Comparison of ENCODE assay signal across 17 cellular contexts in genomic region chr11:69711824-69712801, GRCh38. TPM values are rescaled to one million over a fixed set of nuclear protein-coding genes. Genes with fewer than 3 reads are reported as not detected.
A peak's percentile ranks its signal among the peaks of the same experiment; 100 is the strongest.
DNase-seq lines count a peak whose midpoint lies in the region; ATAC-seq and TF ChIP-seq lines count a peak whose summit lies in the region.
"Had no signal": no experiment of that assay in that cellular context is flagged by ENCODE, and none has a peak within 500 bp of the region (broad histone marks: within the 10 kb centered on the region; RNA-seq: fewer than 3 reads in every experiment).

No MANE protein-coding gene starts in this region.

- ATAC-seq in stimulated activated memory B cell treated with anti-CD40 and anti-IgM and Interleukin-4, amounts not matched to agents 10 μg/mL and 1 μg/mL and 100 μg/mL, for 72 hours, result no peak
- ATAC-seq: foreskin keratinocyte, SK-N-SH treated with all-trans-retinoic acid at 6 μM for 48 hours had no signal

- no peaks in the 10 kb centered on the region for H3K4me1 ChIP-seq in smooth muscle cell (ENCODE audit: low read depth)
- H3K4me1 ChIP-seq: left ventricle myocardium inferior, testis had no signal

- H3K4me2 ChIP-seq in smooth muscle cell, result no peak overlapping the region

- no peaks in the 10 kb centered on the region for H3K36me3 ChIP-seq in smooth muscle cell (ENCODE audit: low read depth)
- H3K36me3 ChIP-seq: left ventricle myocardium inferior, ovary had no signal

- no peak for TF ChIP-seq CTCF in smooth muscle cell (IDR thresholded peaks at IDR 0.05; ENCODE audit: borderline replicate concordance, insufficient read depth, poor library complexity, severe bottlenecking)

- peak overlapping the region; percentile 41 for H3K4me3 Mint-ChIP-seq in activated naive CD4-positive, alpha-beta T cell treated with anti-CD3 and anti-CD28 coated beads for 36 hours
- peak overlapping the region; percentile 80 for H3K4me3 Mint-ChIP-seq in activated naive CD4-positive, alpha-beta T cell treated with anti-CD3 and anti-CD28 coated beads, Interleukin-2, amount 50 U/mL, for 24 hours
- peak overlapping the region; percentile 30 for H3K4me3 Mint-ChIP-seq in stimulated activated memory B cell treated with anti-CD40 and anti-IgM and Interleukin-4, amounts not matched to agents 10 μg/mL and 1 μg/mL and 100 μg/mL, for 72 hours
- H3K4me3 Mint-ChIP-seq: activated T-helper 1 cell treated with anti-CD3 and anti-CD28 coated beads, Interleukin-12 subunit alpha, Interleukin-12 subunit beta, Interleukin-2, Interleukin-4 antibody, amounts not matched to agents 30 ng/mL and 10 ng/mL and 1 ng/mL, durations not matched to agents 14 hours and 24 hours and 36 hours had no signal

- peak; percentile 72 for DNase-seq in activated naive CD4-positive, alpha-beta T cell treated with anti-CD3 and anti-CD28 coated beads for 36 hours
- DNase-seq in activated naive CD4-positive, alpha-beta T cell treated with Interleukin-2 at 50 U/mL for 16 hours, result no peak
- DNase-seq in NCI-H69 (lab: John Stamatoyannopoulos, UW), result peak; percentile 57
- no peak for DNase-seq in NCI-H345 treated with DMSO at 0.1 percent for 48 hours (lab: John Stamatoyannopoulos, UW; ENCODE audit: unreplicated experiment)
- no peak for DNase-seq in smooth muscle cell (lab: John Stamatoyannopoulos, UW; ENCODE audit: unreplicated experiment)
- DNase-seq in caudate nucleus (lab: John Stamatoyannopoulos, UW), result no peak
- DNase-seq: foreskin keratinocyte, left ventricle myocardium inferior, NCI-H510A treated with DMSO at 0.1 percent for 48 hours, ovary, testis had no signal

- H3K27me3 Mint-ChIP-seq in activated naive CD4-positive, alpha-beta T cell treated with anti-CD3 and anti-CD28 coated beads for 36 hours (ENCODE audit: low read depth), result peaks cover 6% of the 10 kb centered on the region
- H3K27me3 Mint-ChIP-seq in activated naive CD4-positive, alpha-beta T cell treated with anti-CD3 and anti-CD28 coated beads, Interleukin-2, amount 50 U/mL, for 24 hours, result peaks cover 6% of the 10 kb centered on the region
- H3K27me3 Mint-ChIP-seq in stimulated activated memory B cell treated with anti-CD40 and anti-IgM and Interleukin-4, amounts not matched to agents 10 μg/mL and 1 μg/mL and 100 μg/mL, for 72 hours, result peaks cover 67% of the 10 kb centered on the region

- H3K79me2 ChIP-seq in smooth muscle cell (ENCODE audit: low read depth), result no peaks in the 10 kb centered on the region

- H3K27me3 ChIP-seq in smooth muscle cell (ENCODE audit: low read depth), result peaks cover 3% of the 10 kb centered on the region
- H3K27me3 ChIP-seq: ovary, testis had no signal

- no peak overlapping the region for H3K4me3 ChIP-seq in smooth muscle cell
- H3K4me3 ChIP-seq: left ventricle myocardium inferior, ovary, testis had no signal

- no peak overlapping the region for H3K27ac Mint-ChIP-seq in activated naive CD4-positive, alpha-beta T cell treated with anti-CD3 and anti-CD28 coated beads for 36 hours
- H3K27ac Mint-ChIP-seq in activated naive CD4-positive, alpha-beta T cell treated with anti-CD3 and anti-CD28 coated beads, Interleukin-2, amount 50 U/mL, for 24 hours, result peak overlapping the region; percentile 68
- H3K27ac Mint-ChIP-seq in stimulated activated memory B cell treated with anti-CD40 and anti-IgM and Interleukin-4, amounts not matched to agents 10 μg/mL and 1 μg/mL and 100 μg/mL, for 72 hours, result no peak overlapping the region
- H3K27ac Mint-ChIP-seq: activated T-helper 1 cell treated with anti-CD3 and anti-CD28 coated beads, Interleukin-12 subunit alpha, Interleukin-12 subunit beta, Interleukin-2, Interleukin-4 antibody, amounts not matched to agents 30 ng/mL and 10 ng/mL and 1 ng/mL, durations not matched to agents 14 hours and 24 hours and 36 hours had no signal

- CTCF ChIA-PET in activated naive CD4-positive, alpha-beta T cell treated with anti-CD3 and anti-CD28 coated beads for 36 hours (lab: Charles Lee), result interaction anchor here (0.5 to 0.7 kb wide), 3 partner anchors 21 to 1832 kb away, joined by 3 to 4 read pairs (median 3); no protein-coding TSS in a partner anchor

- intact Hi-C loops in activated naive CD4-positive, alpha-beta T cell treated with anti-CD3 and anti-CD28 coated beads for 36 hours (cut with micrococcal nuclease), result no loop called here

- H3K4me1 Mint-ChIP-seq in activated naive CD4-positive, alpha-beta T cell treated with anti-CD3 and anti-CD28 coated beads for 36 hours (ENCODE audit: low read depth), result peaks cover 11% of the 10 kb centered on the region
- H3K4me1 Mint-ChIP-seq in activated naive CD4-positive, alpha-beta T cell treated with anti-CD3 and anti-CD28 coated beads, Interleukin-2, amount 50 U/mL, for 24 hours, result peaks cover 10% of the 10 kb centered on the region
- H3K4me1 Mint-ChIP-seq in stimulated activated memory B cell treated with anti-CD40 and anti-IgM and Interleukin-4, amounts not matched to agents 10 μg/mL and 1 μg/mL and 100 μg/mL, for 72 hours, result peaks cover 12% of the 10 kb centered on the region

- no peak overlapping the region for H3K9ac ChIP-seq in smooth muscle cell (ENCODE audit: low read depth)

- H4K20me1 ChIP-seq in smooth muscle cell (ENCODE audit: low read depth), result no peaks in the 10 kb centered on the region

- H3F3A ChIP-seq in smooth muscle cell (ENCODE audit: low read depth), result no peaks in the 10 kb centered on the region

- no peak overlapping the region for H2AFZ ChIP-seq in smooth muscle cell (ENCODE audit: low read depth)

- 83% methylated on average over 27 of the region's 28 CpGs for WGBS in smooth muscle cell (ENCODE audit: low lambda C conversion rate)

- peaks cover 1% of the 10 kb centered on the region for H3K36me3 Mint-ChIP-seq in activated naive CD4-positive, alpha-beta T cell treated with anti-CD3 and anti-CD28 coated beads for 36 hours (ENCODE audit: low read depth)
- no peaks in the 10 kb centered on the region for H3K36me3 Mint-ChIP-seq in activated naive CD4-positive, alpha-beta T cell treated with anti-CD3 and anti-CD28 coated beads, Interleukin-2, amount 50 U/mL, for 24 hours
- H3K36me3 Mint-ChIP-seq in stimulated activated memory B cell treated with anti-CD40 and anti-IgM and Interleukin-4, amounts not matched to agents 10 μg/mL and 1 μg/mL and 100 μg/mL, for 72 hours, result no peaks in the 10 kb centered on the region

- H3K9me3 Mint-ChIP-seq in activated naive CD4-positive, alpha-beta T cell treated with anti-CD3 and anti-CD28 coated beads for 36 hours, result peaks cover 2% of the 10 kb centered on the region
- H3K9me3 Mint-ChIP-seq in activated naive CD4-positive, alpha-beta T cell treated with anti-CD3 and anti-CD28 coated beads, Interleukin-2, amount 50 U/mL, for 24 hours, result no peaks in the 10 kb centered on the region
- H3K9me3 Mint-ChIP-seq in stimulated activated memory B cell treated with anti-CD40 and anti-IgM and Interleukin-4, amounts not matched to agents 10 μg/mL and 1 μg/mL and 100 μg/mL, for 72 hours, result peaks cover 3% of the 10 kb centered on the region
- H3K9me3 Mint-ChIP-seq: activated T-helper 1 cell treated with anti-CD3 and anti-CD28 coated beads, Interleukin-12 subunit alpha, Interleukin-12 subunit beta, Interleukin-2, Interleukin-4 antibody, amounts not matched to agents 30 ng/mL and 10 ng/mL and 1 ng/mL, durations not matched to agents 14 hours and 24 hours and 36 hours had no signal

- H3K27ac ChIP-seq in smooth muscle cell (ENCODE audit: low read depth) (no peak overlapping the region), caudate nucleus (ENCODE audit: low read depth, low read length) (no peak overlapping the region)
- H3K27ac ChIP-seq: C4-2B, foreskin keratinocyte, left ventricle myocardium inferior, ovary, testis had no signal

- no peaks in the 10 kb centered on the region for H3K9me3 ChIP-seq in smooth muscle cell (replicated peaks; ENCODE audit: low read depth)
- H3K9me3 ChIP-seq: left ventricle myocardium inferior, ovary, testis had no signal

RNA-seq across cellular contexts. Expression of gene FGF19, which starts 8.3 kb away (rescaled TPM):
- total RNA-seq in activated naive CD4-positive, alpha-beta T cell treated with anti-CD3 and anti-CD28 coated beads for 36 hours, result under 1 TPM in 1 of 2 experiments, not detected in 1; 0.10 TPM
- total RNA-seq in smooth muscle cell, result not detected in 2 replicates
- not detected in 2 replicates for polyA plus RNA-seq in smooth muscle cell
- total RNA-seq: activated T-helper 1 cell treated with anti-CD3 and anti-CD28 coated beads, Interleukin-12 subunit alpha, Interleukin-12 subunit beta, Interleukin-2, Interleukin-4 antibody, amounts not matched to agents 30 ng/mL and 10 ng/mL and 1 ng/mL, durations not matched to agents 14 hours and 24 hours and 36 hours; left ventricle myocardium inferior; M059J had no signal
- polyA plus RNA-seq: ovary had no signal

RNA-seq across cellular contexts. Expression of gene LTO1, which starts 37.0 kb away (rescaled TPM):
- 10 to 100 TPM; 14.8 to 14.9 TPM for total RNA-seq in activated naive CD4-positive, alpha-beta T cell treated with anti-CD3 and anti-CD28 coated beads for 36 hours
- total RNA-seq in smooth muscle cell, result 7.2 and 8.0 TPM in 2 replicates
- 17.3 and 22.6 TPM in 2 replicates for polyA plus RNA-seq in smooth muscle cell

Comparison
In these comparisons a context has a peak if more than half of its experiments do, and no peak if none do; other contexts are left out.
1. DNase-seq: peak in activated naive CD4-positive, alpha-beta T cell treated with anti-CD3 and anti-CD28 coated beads for 36 hours (single experiment) and NCI-H69 (single experiment); none in activated naive CD4-positive, alpha-beta T cell treated with Interleukin-2 at 50 U/mL for 16 hours (single experiment), NCI-H345 treated with DMSO at 0.1 percent for 48 hours (single experiment), smooth muscle cell (single experiment) and caudate nucleus (0 of 61).
2. H3K4me3 Mint-ChIP-seq: peak in every context shown above with its lines; median percentile 80 in activated naive CD4-positive, alpha-beta T cell treated with anti-CD3 and anti-CD28 coated beads, Interleukin-2, amount 50 U/mL, for 24 hours; 41 in activated naive CD4-positive, alpha-beta T cell treated with anti-CD3 and anti-CD28 coated beads for 36 hours; 30 in stimulated activated memory B cell treated with anti-CD40 and anti-IgM and Interleukin-4, amounts not matched to agents 10 μg/mL and 1 μg/mL and 100 μg/mL, for 72 hours.